Comparison of ENCODE assay signal across 18 cellular contexts in genomic region chr5:173910215-173910614, GRCh38. TPM values are rescaled to one million over a fixed set of nuclear protein-coding genes. Genes with fewer than 3 reads are reported as not detected.
DNase-seq lines count a peak whose midpoint lies in the region; ATAC-seq, FAIRE-seq and TF ChIP-seq lines count a peak whose summit lies in the region.
"Had no signal": no experiment of that assay in that cellular context is flagged by ENCODE, and none has a peak within 500 bp of the region (broad histone marks: within the 10 kb centered on the region; RNA-seq: fewer than 3 reads in every experiment).

No MANE protein-coding gene starts in this region.

- BruUV-seq in GM12878 (replicated peaks; lab: Mats Ljungman, UMichigan), result no TSS peak

- no peak overlapping the region for H3K9ac ChIP-seq in GM12878 (ENCODE audit: control insufficient read depth, insufficient read depth, low read length)
- H3K9ac ChIP-seq: KMS-11, SK-N-SH had no signal

- CTCF ChIA-PET in GM12878 (lab: Yijun Ruan, JAX), result interaction anchor here (0.6 to 9.0 kb wide), 5 partner anchors 12 to 86 kb away, joined by 3 to 71 read pairs (median 6); no protein-coding TSS in a partner anchor

- H3K4me3 ChIP-seq in heart right ventricle, result peak overlapping the region in 2 of 10 donors; percentile 6 to 29
- H3K4me3 ChIP-seq in GM12878, result no peak overlapping the region
- peak overlapping the region; percentile 47 for H3K4me3 ChIP-seq in psoas muscle
- no peak overlapping the region for H3K4me3 ChIP-seq in left lung

- no peak overlapping the region for H3K4me2 ChIP-seq in GM12878 (ENCODE audit: control insufficient read depth, insufficient read depth)
- H3K4me2 ChIP-seq: KMS-11, SK-N-SH had no signal

- SMC1A ChIA-PET in GM12878 (lab: Charles Lee; ENCODE audit: uncharacterized antibody, unreplicated experiment), result interaction anchor here (1.4 to 14.0 kb wide), 8 partner anchors 9 to 283 kb away, joined by 3 to 361 read pairs (median 6); partner anchors contain the start of gene CPEB4

- intact Hi-C loops in heart right ventricle (cut with DNase I), result no loop called here
- intact Hi-C loops in cardiac septum (cut with DNase I), result no loop called here
- intact Hi-C loops in GM12878 (cut with micrococcal nuclease; ENCODE audit: unreplicated experiment), result no loop called here
- intact Hi-C loops in psoas muscle (cut with DNase I), result no loop called here
- intact Hi-C loops in left lung (cut with DNase I), result no loop called here

- peaks cover 49% of the 10 kb centered on the region for H3K79me2 ChIP-seq in GM12878 (ENCODE audit: control insufficient read depth, insufficient read depth, low read length)

- H3K4me1 ChIP-seq in heart right ventricle (peaks cover 3 to 100% (median 81%) of the 10 kb centered on the region in 9 donors), GM12878 (ENCODE audit: control insufficient read depth, insufficient read depth, low read length) (peaks cover 16% of the 10 kb centered on the region), psoas muscle (peaks cover 77% of the 10 kb centered on the region), left lung (peaks cover 11 to 74% of the 10 kb centered on the region in 2 donors)

- TF ChIP-seq EP300 in GM12878 (IDR thresholded peaks at IDR 0.05; ENCODE audit: borderline replicate concordance in 1 of 2, control insufficient read depth in 1 of 2, low read depth in 2 of 2, low read length in 2 of 2), result no peak

- H4K20me1 ChIP-seq in GM12878 (ENCODE audit: control insufficient read depth, insufficient read depth), result no peaks in the 10 kb centered on the region

- H3K9me3 ChIP-seq in heart right ventricle, result no peaks in the 10 kb centered on the region
- H3K9me3 ChIP-seq in GM12878 (replicated peaks; ENCODE audit: control insufficient read depth, insufficient read depth, low read length), result no peaks in the 10 kb centered on the region
- H3K9me3 ChIP-seq in psoas muscle, result no peaks in the 10 kb centered on the region
- H3K9me3 ChIP-seq in left lung, result no peaks in the 10 kb centered on the region
- H3K9me3 ChIP-seq: SK-N-SH had no signal

- H2AFZ ChIP-seq in GM12878 (ENCODE audit: control insufficient read depth, low read depth, low read length), result no peak overlapping the region

- H3K36me3 ChIP-seq in heart right ventricle (peaks cover 0 to 44% (median 0%) of the 10 kb centered on the region in 9 donors), GM12878 (ENCODE audit: control insufficient read depth in 2 of 2, insufficient read depth in 2 of 2, low read length in 1 of 2) (0 out of 4 replicates have a peak, but pooled peaks cover 0 to 13% of the 10 kb centered on the region in 2 experiments), psoas muscle (ENCODE audit: insufficient read depth in 1 of 2, low read depth in 1 of 2) (peaks cover 5 to 17% of the 10 kb centered on the region in 2 donors), left lung (peaks cover 0 to 43% of the 10 kb centered on the region in 2 donors)

- ATAC-seq in heart right ventricle (no peak), GM12878 (peak; percentile 9; the same call in 1 of the 3 replicates), psoas muscle (no peak), left lung (no peak)
- ATAC-seq: Panc1 had no signal

- no peak for DNase-seq in heart right ventricle
- no peak for DNase-seq in cardiac septum (ENCODE audit: low spot score)
- DNase-seq in GM12878 (ENCODE audit: low read depth, low spot score), result no peak
- no peak for DNase-seq in psoas muscle
- DNase-seq in left lung, result no peak
- no peak for DNase-seq in H54 (ENCODE audit: insufficient read length, low spot score)
- no peak for DNase-seq in DMS53 (lab: John Stamatoyannopoulos, UW)
- DNase-seq in GM13977 (ENCODE audit: low spot score), result no peak
- DNase-seq: 8988T; CD8-positive, alpha-beta memory T cell; H7; NCI-H1092 treated with DMSO at 0.1 percent for 48 hours; NCI-H2081 treated with DMSO at 0.1 percent for 48 hours; NCI-H510A; NCI-H82; SK-N-SH had no signal

- TF ChIP-seq POLR2A in GM12878 (IDR thresholded peaks at IDR 0.05; ENCODE audit: low read depth, low read length) (no peak), H54 (IDR thresholded peaks at IDR 0.05; ENCODE audit: low read depth, low read length) (no peak)

- RAD21 ChIA-PET in GM12878 (lab: Charles Lee; ENCODE audit: unreplicated experiment), result interaction anchor here (0.7 to 3.8 kb wide), 10 partner anchors 8 to 176 kb away, joined by 3 to 50 read pairs (median 4); partner anchors contain the start of gene CPEB4

- H3K27me3 ChIP-seq in heart right ventricle, result no peaks in the 10 kb centered on the region
- H3K27me3 ChIP-seq in GM12878 (replicated peaks in 1 of 2; ENCODE audit: control insufficient read depth in 2 of 2, insufficient read depth in 2 of 2, low read length in 1 of 2), result no peaks in the 10 kb centered on the region
- H3K27me3 ChIP-seq in psoas muscle (ENCODE audit: insufficient read depth in 3 of 3, low read length in 2 of 3), result no peaks in the 10 kb centered on the region
- no peaks in the 10 kb centered on the region for H3K27me3 ChIP-seq in left lung

- POLR2A ChIA-PET in GM12878 (lab: Charles Lee), result interaction anchor here (0.6 to 9.5 kb wide), 9 partner anchors 8 to 84 kb away, joined by 3 to 94 read pairs (median 6); no protein-coding TSS in a partner anchor

- TF ChIP-seq CTCF in heart right ventricle (IDR thresholded peaks at IDR 0.05), result no peak
- TF ChIP-seq CTCF in GM12878 (IDR thresholded peaks at IDR 0.05 in 2 of 3, conservative IDR thresholded peaks at IDR 0.05 in 1 of 3; ENCODE audit: control insufficient read depth in 2 of 3, extremely low read depth in 1 of 3, insufficient read depth in 1 of 3, low read depth in 3 of 3, low read length in 3 of 3), result no peak
- no peak for TF ChIP-seq CTCF in psoas muscle (IDR thresholded peaks at IDR 0.05)
- no peak for TF ChIP-seq CTCF in left lung (IDR thresholded peaks at IDR 0.05)
- no peak for TF ChIP-seq CTCF in GM13977 (IDR thresholded peaks at IDR 0.05; ENCODE audit: extremely low read depth, insufficient read depth, missing control alignments)

- FAIRE-seq in GM12878 (lab: Jason Lieb, UNC), result no peak
- FAIRE-seq in H54 (lab: Jason Lieb, UNC), result no peak

- in situ Hi-C loops in GM12878 (cut with MboI), result no loop called here
- in situ Hi-C loops in GM13977 (cut with MboI; ENCODE audit: low pct_unique_long_range_greater_than_20kb, low sequenced_read_pairs, unreplicated experiment), result no loop called here

- 60 to 65% methylated on average over 3 of the region's 3 CpGs for WGBS in heart right ventricle, 2 donors
- WGBS in GM12878 (ENCODE audit: insufficient coverage, insufficient replicate concordance, low lambda C conversion rate, missing lambda C conversion rate), result 63% methylated on average over 3 of the region's 3 CpGs
- WGBS in psoas muscle, 3 donors, result 67 to 87% (median 73%) methylated on average over 3 of the region's 3 CpGs

- no peak for TF ChIP-seq RAD21 in GM12878 (IDR thresholded peaks at IDR 0.05; ENCODE audit: insufficient read depth, low read depth, low read length)

- peak overlapping the region in 8 of 10 donors; percentile 23 to 81 (median 69) for H3K27ac ChIP-seq in heart right ventricle
- H3K27ac ChIP-seq in GM12878 (ENCODE audit: control insufficient read depth, insufficient read depth), result no peak overlapping the region
- H3K27ac ChIP-seq in psoas muscle, result peak overlapping the region; percentile 94
- H3K27ac ChIP-seq in left lung, result no peak overlapping the region
- H3K27ac ChIP-seq: KMS-11 had no signal

TF ChIP-seq in GM12878, 131 proteins besides CTCF, POLR2A, EP300 and RAD21:
- TF ChIP-seq MTA2 (IDR thresholded peaks at IDR 0.05; ENCODE audit: low read depth) (no peak), ATF7 (IDR thresholded peaks at IDR 0.05; ENCODE audit: low read depth) (no peak), NFIC (IDR thresholded peaks at IDR 0.05; ENCODE audit: low read depth, low read length) (peak; percentile 50; the same call in 1 of the 2 replicates), RUNX3 (IDR thresholded peaks at IDR 0.05; ENCODE audit: low read length) (peak; percentile 56; the same call in 1 of the 2 replicates), IRF4 (IDR thresholded peaks at IDR 0.05; ENCODE audit: low read depth, low read length) (no peak)

RNA-seq across cellular contexts. Expression of gene CPEB4, which starts 22.1 kb away (rescaled TPM):
- total RNA-seq in heart right ventricle, result 100 to 1,000 TPM; 116 to 279 (median 187) TPM
- 10 to 100 TPM; 29.4 to 35.4 TPM for polyA plus RNA-seq in heart right ventricle
- total RNA-seq in cardiac septum, result 187 TPM
- 102 and 104 TPM in 2 replicates for total RNA-seq in GM12878 (2013; cell fraction: nucleolus; rRNA removed)
- total RNA-seq in GM12878 (2014; rRNA removed), result 23.9 and 25.7 TPM in 2 replicates
- 30.2 and 33.9 TPM in 2 replicates for total RNA-seq in GM12878 (2014; rRNA removed; fragmentation: Illumina TruSeq; extraction: Trizol)
- total RNA-seq in GM12878 (2021), result 33.1 and 39.4 TPM in 2 replicates
- 21.3 TPM for polyA plus RNA-seq in GM12878 (2011; ENCODE audit: low read depth)
- polyA plus RNA-seq in GM12878 (2011; rRNA removed), result 31.4 and 36.5 TPM in 2 replicates
- polyA plus RNA-seq in GM12878 (2011; cell fraction: cytosol; rRNA removed), result 21.4 and 25.0 TPM in 2 replicates
- 21.2 and 29.0 TPM in 2 replicates for polyA plus RNA-seq in GM12878 (2011; cell fraction: nucleus; rRNA removed)
- 13.5 and 16.5 TPM in 2 replicates for polyA plus RNA-seq in GM12878 (2012)
- polyA plus RNA-seq in GM12878 (2014; fragmentation: Illumina TruSeq; extraction: Trizol), result 19.5 and 20.2 TPM in 2 replicates
- 10 to 100 TPM in 1 of 2 experiments, 1 to 10 TPM in 1; 6.9 to 20.3 TPM for polyA plus RNA-seq in GM12878 (2014; fragmentation: Nextera tagmentation; extraction: Ambion mirVana)
- 18.0 and 20.6 TPM in 2 replicates for polyA plus RNA-seq in GM12878 (2014; rRNA removed)
- 10 to 100 TPM; 11.9 to 13.3 TPM for polyA plus RNA-seq in GM12878 (2016; fragmentation: Nextera tagmentation; extraction: Ambion mirVana)
- 95.5 and 102 TPM in 2 replicates for polyA minus RNA-seq in GM12878 (2011; rRNA and poly(A)+ RNA removed)
- 19.8 and 20.8 TPM in 2 replicates for polyA minus RNA-seq in GM12878 (2011; cell fraction: cytosol; rRNA and poly(A)+ RNA removed)
- 55.7 and 75.5 TPM in 2 replicates for polyA minus RNA-seq in GM12878 (2011; cell fraction: nucleus; rRNA and poly(A)+ RNA removed)
- 100 to 1,000 TPM in 3 of 4 donors, 10 to 100 TPM in 1; 95.0 to 262 (median 225) TPM for total RNA-seq in psoas muscle
- 10 to 100 TPM; 30.4 to 86.4 (median 33.1) TPM for polyA plus RNA-seq in psoas muscle
- total RNA-seq in left lung, result 10 to 100 TPM; 52.5 to 59.6 TPM

Comparison
In these comparisons a context has a peak if more than half of its experiments do, and no peak if none do; other contexts are left out.
1. H3K27ac ChIP-seq: peak in heart right ventricle (8 of 10) and psoas muscle (single experiment); none in GM12878 (single experiment) and left lung (0 of 2).